In genomic region chr14:95498622-95499353, GRCh38 we compare ENCODE assay signal across 9 cellular contexts. TPM values are rescaled to one million over a fixed set of nuclear protein-coding genes. Genes with fewer than 3 reads are reported as not detected.
DNase-seq lines count a peak whose midpoint lies in the region; ATAC-seq and TF ChIP-seq lines count a peak whose summit lies in the region.
"Had no signal": no experiment of that assay in that cellular context is flagged by ENCODE, and none has a peak within 500 bp of the region (broad histone marks: within the 10 kb centered on the region; RNA-seq: fewer than 3 reads in every experiment).

No MANE protein-coding gene starts in this region.

- no peaks in the 10 kb centered on the region for H3K79me2 ChIP-seq in OCI-LY7 (ENCODE audit: insufficient read depth, low read depth, low read length)

- H3K9me3 ChIP-seq in vagina (no peaks in the 10 kb centered on the region), OCI-LY7 (ENCODE audit: low read length) (no peaks in the 10 kb centered on the region)

- TF ChIP-seq CTCF in vagina (IDR thresholded peaks at IDR 0.05) = no peak
- TF ChIP-seq CTCF in OCI-LY7 (conservative IDR thresholded peaks at IDR 0.05; ENCODE audit: low read length) = no peak

- peak; percentile 29 for ATAC-seq in Right ventricle myocardium inferior
- ATAC-seq: HCT116 had no signal

- no peaks in the 10 kb centered on the region for H3K27me3 ChIP-seq in vagina

- H3K4me3 ChIP-seq in vagina = no peak overlapping the region
- H3K4me3 ChIP-seq in OCI-LY7 (ENCODE audit: low read depth, low read length, poor library complexity, severe bottlenecking) = no peak overlapping the region

- no peak overlapping the region for H2AFZ ChIP-seq in OCI-LY7 (ENCODE audit: low read length)

- H3K36me3 ChIP-seq in vagina = no peaks in the 10 kb centered on the region
- no peaks in the 10 kb centered on the region; the same call in 1 of the 2 replicates for H3K36me3 ChIP-seq in OCI-LY7 (ENCODE audit: insufficient read depth, low read length)

- intact Hi-C loops in Right ventricle myocardium inferior (cut with DNase I) (no loop called here), cardiac septum (cut with DNase I) (no loop called here), vagina (cut with DNase I) (no loop called here), OCI-LY7 (cut with micrococcal nuclease; ENCODE audit: unreplicated experiment) (no loop called here)

- DNase-seq in Right ventricle myocardium inferior (ENCODE audit: missing footprints) = no peak
- no peak for DNase-seq in cardiac septum (ENCODE audit: low spot score)
- DNase-seq in anterior cingulate cortex (lab: John Stamatoyannopoulos, UW) = peak in 46 of 58 donors; percentile 18 to 83 (median 60)
- peak; percentile 60 for DNase-seq in inferior parietal cortex (ENCODE audit: extremely low spot score)
- no peak for DNase-seq in vagina (ENCODE audit: extremely low spot score in 2 of 2)
- DNase-seq in effector CD8-positive, alpha-beta T cell (lab: John Stamatoyannopoulos, UW) = no peak
- DNase-seq in OCI-LY7 (ENCODE audit: low spot score) = no peak
- DNase-seq in HT-29 (ENCODE audit: low spot score) = no peak

- no peaks in the 10 kb centered on the region for H4K20me1 ChIP-seq in OCI-LY7 (ENCODE audit: insufficient read depth, low read length)

- H3K4me1 ChIP-seq in vagina (peaks cover 94% of the 10 kb centered on the region), OCI-LY7 (ENCODE audit: insufficient read depth, low read length, poor library complexity, severe bottlenecking) (peaks cover 71% of the 10 kb centered on the region)

- no peak for TF ChIP-seq POLR2A in vagina (IDR thresholded peaks at IDR 0.05)

- H3K4me2 ChIP-seq in OCI-LY7 (ENCODE audit: low read length) = no peak overlapping the region

- H3K27ac ChIP-seq in vagina = peak overlapping the region; percentile 74
- H3K27ac ChIP-seq in OCI-LY7 (ENCODE audit: low read depth, low read length, poor library complexity, severe bottlenecking) = no peak overlapping the region

- POLR2A ChIA-PET in OCI-LY7 (lab: Charles Lee) = interaction anchor here (1.0 to 1.7 kb wide), 3 partner anchors 9 to 53 kb away, joined by 3 to 5 read pairs (median 4); no protein-coding TSS in a partner anchor

- no peaks in the 10 kb centered on the region for H3K9me2 ChIP-seq in OCI-LY7 (ENCODE audit: insufficient read depth, low read length)

- CTCF ChIA-PET in OCI-LY7 (lab: Charles Lee; ENCODE audit: unreplicated experiment) = no interaction called here

- no TSS peak for BruUV-seq in OCI-LY7 (replicated peaks; lab: Mats Ljungman, UMichigan)

RNA-seq across cellular contexts. Expression of gene SYNE3, which starts 17.7 kb away (rescaled TPM):
- total RNA-seq in Right ventricle myocardium inferior = 16.5 TPM
- total RNA-seq in cardiac septum = 12.4 TPM
- total RNA-seq in vagina = 27.0 TPM
- total RNA-seq in OCI-LY7 (2014; rRNA removed; shearing (Covaris generic)) = 0.26 and 0.60 TPM in 2 replicates
- 4.1 and 4.5 TPM in 2 replicates for total RNA-seq in OCI-LY7 (2022)
- not detected in 2 replicates for total RNA-seq in HT-29 (2014; rRNA removed; shearing (Covaris generic))

RNA-seq across cellular contexts. Expression of gene GLRX5, which starts 36.1 kb away (rescaled TPM):
- total RNA-seq in Right ventricle myocardium inferior (84.7 TPM), cardiac septum (61.8 TPM), vagina (20.4 TPM), OCI-LY7 (2022) (78.4 and 82.6 TPM in 2 replicates)
- 59.6 and 68.2 TPM in 2 replicates for total RNA-seq in OCI-LY7 (2014; rRNA removed; shearing (Covaris generic))
- 56.9 and 60.8 TPM in 2 replicates for total RNA-seq in HT-29 (2014; rRNA removed; shearing (Covaris generic))

Comparison
In these comparisons a context has a peak if more than half of its experiments do, and no peak if none do; other contexts are left out.
1. DNase-seq: peak in anterior cingulate cortex (46 of 58) and inferior parietal cortex (single experiment); none in Right ventricle myocardium inferior (single experiment), cardiac septum (single experiment), vagina (0 of 2), effector CD8-positive, alpha-beta T cell (single experiment), OCI-LY7 (single experiment) and HT-29 (single experiment).